In genomic region chr7:72317335-72317734, GRCh38 we compare ENCODE assay signal across 30 cellular contexts.
"Had no signal": no experiment of that assay in that cellular context is flagged by ENCODE, and none has a peak within 500 bp of the region (broad histone marks: within the 10 kb centered on the region; RNA-seq: fewer than 3 reads in every experiment).

No MANE protein-coding gene starts in this region.

- H3K4me3 ChIP-seq: neural progenitor cell, ovary, psoas muscle, right lobe of liver, sigmoid colon, skin epidermis, smooth muscle cell, spleen, suprapubic skin, testis, thyroid gland, tibial nerve, upper lobe of left lung, vagina had no signal

- DNase-seq: naive thymus-derived CD8-positive, alpha-beta T cell; occipital lobe; ovary; psoas muscle; right cardiac atrium; right lobe of liver; sigmoid colon; spleen; stimulated activated CD4-positive, alpha-beta T cell treated with anti-CD3 and anti-CD28 coated beads, Interleukin-12 subunit alpha, Interleukin-12 subunit beta, amount 100 ng/mL, for 4 hours; stimulated activated CD4-positive, alpha-beta T cell treated with anti-CD3 and anti-CD28 coated beads, Interleukin-1b, Interleukin-23, amount 100 ng/mL, for 48 hours; stimulated activated CD4-positive, alpha-beta T cell treated with anti-CD3 and anti-CD28 coated beads, Interleukin-4, amount 100 ng/mL, for 1 hour; stimulated activated CD4-positive, alpha-beta T cell treated with anti-CD3 and anti-CD28 coated beads, Interleukin-4, amount 100 ng/mL, for 4 hours; stimulated activated CD8-positive, alpha-beta memory T cell treated with anti-CD3 and anti-CD28 coated beads, Interleukin-4, amount 100 ng/mL, for 48 hours; stimulated activated naive CD4-positive, alpha-beta T cell; stimulated activated naive CD8-positive, alpha-beta T cell treated with anti-CD3 and anti-CD28 coated beads, Interleukin-15, amount 100 ng/mL, for 72 hours; stimulated activated naive CD8-positive, alpha-beta T cell treated with anti-CD3 and anti-CD28 coated beads, Interleukin-15, Interleukin-2, amounts not matched to agents 100 U/mL and 50 U/mL, for 24 hours; testis; thyroid gland; trophoblast cell; upper lobe of left lung had no signal

- H3K36me3 Mint-ChIP-seq: naive thymus-derived CD8-positive, alpha-beta T cell; natural killer cell treated with Interleukin-12 subunit alpha and Interleukin-12 subunit beta and Interleukin-15 and Interleukin-18, amount 100 ng/mL, for 72 hours; neural progenitor cell; stimulated activated memory B cell treated with anti-CD40 and anti-IgM and Interleukin-4, amounts not matched to agents 10 μg/mL and 1 μg/mL and 100 μg/mL, for 72 hours had no signal

- H3K4me1 Mint-ChIP-seq: naive thymus-derived CD8-positive, alpha-beta T cell; neural progenitor cell; stimulated activated memory B cell treated with anti-CD40 and anti-IgM and Interleukin-4, amounts not matched to agents 10 μg/mL and 1 μg/mL and 100 μg/mL, for 72 hours; stimulated activated naive CD8-positive, alpha-beta T cell treated with anti-CD3 and anti-CD28 coated beads, Interleukin-15, amount 100 ng/mL, for 72 hours had no signal

- H3K9ac ChIP-seq: neural progenitor cell, parathyroid adenoma had no signal

- H3K79me2 ChIP-seq: parathyroid adenoma had no signal

- H3K27me3 Mint-ChIP-seq: natural killer cell treated with Interleukin-12 subunit alpha and Interleukin-12 subunit beta and Interleukin-15 and Interleukin-18, amount 100 ng/mL, for 72 hours; stimulated activated memory B cell treated with anti-CD40 and anti-IgM and Interleukin-4, amounts not matched to agents 10 μg/mL and 1 μg/mL and 100 μg/mL, for 72 hours; stimulated activated naive CD8-positive, alpha-beta T cell treated with anti-CD3 and anti-CD28 coated beads, Interleukin-15, amount 100 ng/mL, for 72 hours had no signal

- H3K9me3 ChIP-seq: ovary, psoas muscle, right lobe of liver, sigmoid colon, suprapubic skin, testis, thyroid gland, upper lobe of left lung, vagina had no signal

- H3K27ac ChIP-seq: neural progenitor cell, ovary, parathyroid adenoma, psoas muscle, right lobe of liver, sigmoid colon, skin epidermis, spleen, suprapubic skin, testis, thyroid gland, tibial nerve, upper lobe of left lung, vagina had no signal

- H3K4me3 Mint-ChIP-seq: naive thymus-derived CD8-positive, alpha-beta T cell; natural killer cell treated with Interleukin-12 subunit alpha and Interleukin-12 subunit beta and Interleukin-15 and Interleukin-18, amount 100 ng/mL, for 72 hours; neural progenitor cell; stimulated activated memory B cell treated with anti-CD40 and anti-IgM and Interleukin-4, amounts not matched to agents 10 μg/mL and 1 μg/mL and 100 μg/mL, for 72 hours; stimulated activated naive CD8-positive, alpha-beta T cell treated with anti-CD3 and anti-CD28 coated beads, Interleukin-15, amount 100 ng/mL, for 72 hours had no signal

- H3K27ac Mint-ChIP-seq: natural killer cell treated with Interleukin-12 subunit alpha and Interleukin-12 subunit beta and Interleukin-15 and Interleukin-18, amount 100 ng/mL, for 72 hours; neural progenitor cell; progenitor cell of endocrine pancreas; stimulated activated memory B cell treated with anti-CD40 and anti-IgM and Interleukin-4, amounts not matched to agents 10 μg/mL and 1 μg/mL and 100 μg/mL, for 72 hours; stimulated activated naive CD8-positive, alpha-beta T cell treated with anti-CD3 and anti-CD28 coated beads, Interleukin-15, amount 100 ng/mL, for 72 hours had no signal

- H3K36me3 ChIP-seq: neural progenitor cell, ovary, right lobe of liver, sigmoid colon, spleen, suprapubic skin, thyroid gland, tibial nerve, upper lobe of left lung, vagina had no signal

- H3K27me3 ChIP-seq: neural progenitor cell, ovary, right lobe of liver, sigmoid colon, spleen, testis, thyroid gland, tibial nerve, upper lobe of left lung, vagina had no signal

- H3K4me2 ChIP-seq: neural progenitor cell, smooth muscle cell had no signal

- H2AFZ ChIP-seq: neural progenitor cell, parathyroid adenoma had no signal

- H3K9me3 Mint-ChIP-seq: natural killer cell treated with Interleukin-12 subunit alpha and Interleukin-12 subunit beta and Interleukin-15 and Interleukin-18, amount 100 ng/mL, for 72 hours; neural progenitor cell had no signal

- H3K4me1 ChIP-seq: neural progenitor cell, parathyroid adenoma, psoas muscle, right lobe of liver, sigmoid colon, spleen, suprapubic skin, testis, thyroid gland, tibial nerve, upper lobe of left lung, vagina had no signal

- ATAC-seq: naive thymus-derived CD8-positive, alpha-beta T cell; natural killer cell treated with Interleukin-12 subunit alpha and Interleukin-12 subunit beta and Interleukin-15 and Interleukin-18, amount 100 ng/mL, for 72 hours; psoas muscle; right cardiac atrium; right lobe of liver; stimulated activated memory B cell treated with anti-CD40 and anti-IgM and Interleukin-4, amounts not matched to agents 10 μg/mL and 1 μg/mL and 100 μg/mL, for 72 hours; stimulated activated naive CD8-positive, alpha-beta T cell treated with anti-CD3 and anti-CD28 coated beads, Interleukin-15, amount 100 ng/mL, for 72 hours; stimulated activated naive CD8-positive, alpha-beta T cell treated with anti-CD3 and anti-CD28 coated beads, Interleukin-15, Interleukin-2, amounts not matched to agents 100 U/mL and 50 U/mL, for 24 hours had no signal
